19 cellular contexts compared by ENCODE assay signal in genomic region chr14:39841088-39841487, GRCh38.
DNase-seq lines count a peak whose midpoint lies in the region; ATAC-seq, FAIRE-seq and TF ChIP-seq lines count a peak whose summit lies in the region.
"Had no signal": no experiment of that assay in that cellular context is flagged by ENCODE, and none has a peak within 500 bp of the region (broad histone marks: within the 10 kb centered on the region; RNA-seq: fewer than 3 reads in every experiment).

No MANE protein-coding gene starts in this region.

- TF ChIP-seq CTCF in KMS-11 (conservative IDR thresholded peaks at IDR 0.05; ENCODE audit: low read depth, low read length) (no peak), GM12878 (IDR thresholded peaks at IDR 0.05 in 2 of 3, conservative IDR thresholded peaks at IDR 0.05 in 1 of 3; ENCODE audit: control insufficient read depth in 2 of 3, extremely low read depth in 1 of 3, insufficient read depth in 1 of 3, low read depth in 3 of 3, low read length in 3 of 3) (no peak), lower leg skin (IDR thresholded peaks at IDR 0.05) (no peak)

- H3K79me2 ChIP-seq in KMS-11 (ENCODE audit: insufficient read depth, low read depth) (no peaks in the 10 kb centered on the region), GM12878 (ENCODE audit: control insufficient read depth, insufficient read depth, low read length) (no peaks in the 10 kb centered on the region)

- in situ Hi-C loops in GM12878 (cut with MboI) = no loop called here

- H3K27me3 ChIP-seq in KMS-11 (ENCODE audit: insufficient read depth, low read depth) = no peaks in the 10 kb centered on the region
- no peaks in the 10 kb centered on the region for H3K27me3 ChIP-seq in GM12878 (replicated peaks in 1 of 2; ENCODE audit: control insufficient read depth in 2 of 2, insufficient read depth in 2 of 2, low read length in 1 of 2)
- H3K27me3 ChIP-seq: right lobe of liver had no signal

- SMC1A ChIA-PET in GM12878 (lab: Charles Lee; ENCODE audit: uncharacterized antibody, unreplicated experiment) = interaction anchor here (0.8 to 1.8 kb wide), 4 partner anchors 8 to 66 kb away, joined by 3 to 5 read pairs (median 4); no protein-coding TSS in a partner anchor

- peak overlapping the region; percentile 48 for H3K27ac ChIP-seq in KMS-11
- H3K27ac ChIP-seq in GM12878 (ENCODE audit: control insufficient read depth, insufficient read depth) = no peak overlapping the region
- H3K27ac ChIP-seq: coronary artery, lower lobe of right lung, right lobe of liver had no signal

- ATAC-seq in GM21526 (IDR thresholded peaks at IDR 0.05; ENCODE audit: low FRiP score, unreplicated experiment) (peak; percentile 65), GM12878 (peak; percentile 59)
- ATAC-seq: esophagus mucosa; lower lobe of right lung; right lobe of liver; stimulated activated memory B cell treated with anti-CD40 and anti-IgM and Interleukin-4, amounts not matched to agents 10 μg/mL and 1 μg/mL and 100 μg/mL, for 72 hours had no signal

- RAD21 ChIA-PET in GM12878 (lab: Charles Lee; ENCODE audit: unreplicated experiment) = interaction anchor here (1.1 kb wide), 1 partner anchor 14 kb away, joined by 4 read pairs; no protein-coding TSS in a partner anchor

- H4K20me1 ChIP-seq in KMS-11 (ENCODE audit: insufficient read depth) = no peaks in the 10 kb centered on the region
- no peaks in the 10 kb centered on the region for H4K20me1 ChIP-seq in GM12878 (ENCODE audit: control insufficient read depth, insufficient read depth)

- peak; percentile 16 for DNase-seq in A172 (ENCODE audit: low spot score)
- no peak for DNase-seq in GM12878 (ENCODE audit: low read depth, low spot score)
- DNase-seq in stimulated activated CD4-positive, alpha-beta T cell treated with anti-CD3 and anti-CD28 coated beads, Interleukin-4, amount 100 ng/mL, for 1 hour = no peak
- no peak for DNase-seq in lower leg skin (ENCODE audit: low spot score in 2 of 2)
- no peak for DNase-seq in inferior parietal cortex (ENCODE audit: extremely low spot score)
- no peak for DNase-seq in iPS-NIHi11 (ENCODE audit: low spot score)
- DNase-seq: activated CD4-positive, alpha-beta T cell treated with anti-CD3 and anti-CD28 coated beads, Interleukin-2, amount 10 ng/mL, durations not matched to agents 24 days and 14 days; amygdala; lower lobe of right lung; NCI-H2029 treated with DMSO at 0.1 percent for 48 hours; NCI-H748 treated with DMSO at 0.1 percent for 48 hours; right lobe of liver; stimulated activated CD4-positive, alpha-beta T cell treated with anti-CD3 and anti-CD28 coated beads, Interleukin-4, amount 100 ng/mL, for 4 hours had no signal

- no peak for TF ChIP-seq EP300 in GM12878 (IDR thresholded peaks at IDR 0.05; ENCODE audit: borderline replicate concordance in 1 of 2, control insufficient read depth in 1 of 2, low read depth in 2 of 2, low read length in 2 of 2)

- TF ChIP-seq POLR2A in GM12878 (IDR thresholded peaks at IDR 0.05; ENCODE audit: low read depth, low read length) (no peak), lower leg skin (IDR thresholded peaks at IDR 0.05) (no peak)

- H3K9ac ChIP-seq in KMS-11 (no peak overlapping the region), GM12878 (ENCODE audit: control insufficient read depth, insufficient read depth, low read length) (no peak overlapping the region)

- H3K4me3 ChIP-seq in KMS-11 (IDR thresholded peaks at IDR 0.05; ENCODE audit: insufficient read depth, low read depth, low read length) (no peak overlapping the region), GM12878 (no peak overlapping the region), lower leg skin (ENCODE audit: low read depth, poor library complexity, severe bottlenecking) (no peak overlapping the region)
- H3K4me3 ChIP-seq: coronary artery, lower lobe of right lung, right lobe of liver had no signal

- no peaks in the 10 kb centered on the region for H3K9me3 ChIP-seq in GM12878 (replicated peaks; ENCODE audit: control insufficient read depth, insufficient read depth, low read length)
- H3K9me3 ChIP-seq: lower lobe of right lung, right lobe of liver had no signal

- H3K4me2 ChIP-seq in KMS-11 (peak overlapping the region; percentile 73), GM12878 (ENCODE audit: control insufficient read depth, insufficient read depth) (no peak overlapping the region)

- CTCF ChIA-PET in GM12878 (lab: Yijun Ruan, JAX) = interaction anchor here (0.5 kb wide), 1 partner anchor 52 kb away, joined by 3 read pairs; no protein-coding TSS in a partner anchor

- H3K4me1 ChIP-seq in KMS-11 (ENCODE audit: low read depth, poor library complexity, severe bottlenecking) (peaks cover 38% of the 10 kb centered on the region), GM12878 (ENCODE audit: control insufficient read depth, insufficient read depth, low read length) (no peaks in the 10 kb centered on the region)
- H3K4me1 ChIP-seq: lower lobe of right lung, right lobe of liver had no signal

- intact Hi-C loops in GM12878 (cut with micrococcal nuclease; ENCODE audit: unreplicated experiment) (no loop called here), lower leg skin (cut with DNase I; ENCODE audit: low total_unique reads) (no loop called here)

- H2AFZ ChIP-seq in KMS-11 (ENCODE audit: low read depth) (peak overlapping the region; percentile 4; the same call in 1 of the 2 replicates), GM12878 (ENCODE audit: control insufficient read depth, low read depth, low read length) (no peak overlapping the region)

- no peak for FAIRE-seq in GM12878 (lab: Jason Lieb, UNC)
- FAIRE-seq: A204.1 had no signal

- no TSS peak for BruUV-seq in GM12878 (replicated peaks; lab: Mats Ljungman, UMichigan)

- POLR2A ChIA-PET in GM12878 (lab: Charles Lee) = no interaction called here

- no peak for TF ChIP-seq RAD21 in GM12878 (IDR thresholded peaks at IDR 0.05; ENCODE audit: insufficient read depth, low read depth, low read length)

- no peaks in the 10 kb centered on the region for H3K36me3 ChIP-seq in KMS-11 (ENCODE audit: insufficient read depth)
- H3K36me3 ChIP-seq in GM12878 (ENCODE audit: control insufficient read depth in 2 of 2, insufficient read depth in 2 of 2, low read length in 1 of 2) = no peaks in the 10 kb centered on the region
- H3K36me3 ChIP-seq: lower lobe of right lung, right lobe of liver had no signal

TF ChIP-seq in GM12878, 131 proteins besides CTCF, POLR2A, EP300 and RAD21 (continues in another document):
- no peak for TF ChIP-seq SUPT20H (IDR thresholded peaks at IDR 0.05; ENCODE audit: borderline replicate concordance, control insufficient read depth, low read depth, low read length)
- no peak for TF ChIP-seq RELB (IDR thresholded peaks at IDR 0.05; ENCODE audit: low read depth)
- no peak for TF ChIP-seq USF1 (IDR thresholded peaks at IDR 0.05; ENCODE audit: borderline replicate concordance, extremely low read length, insufficient read depth, low read depth, low read length)
- TF ChIP-seq KLF5 (IDR thresholded peaks at IDR 0.05; ENCODE audit: partially characterized antibody) = no peak
- 0 out of 2 replicates have a peak, but pooled peaks have one; percentile 20 for TF ChIP-seq MTA2 (IDR thresholded peaks at IDR 0.05; ENCODE audit: low read depth)
- no peak for TF ChIP-seq POU2F2 (IDR thresholded peaks at IDR 0.05; ENCODE audit: borderline replicate concordance, low read depth, low read length)
- TF ChIP-seq SRF (IDR thresholded peaks at IDR 0.05; ENCODE audit: low read depth in 2 of 2, low read length in 2 of 2) = no peak
- no peak for TF ChIP-seq NFXL1 (IDR thresholded peaks at IDR 0.05; ENCODE audit: borderline replicate concordance)
- no peak for TF ChIP-seq DPF2 (IDR thresholded peaks at IDR 0.05)
- TF ChIP-seq CHD2 (IDR thresholded peaks at IDR 0.05; ENCODE audit: borderline replicate concordance, low read depth, low read length) = no peak
- 0 out of 2 replicates have a peak, but pooled peaks have one; percentile 36 for TF ChIP-seq MEF2A (IDR thresholded peaks at IDR 0.05; ENCODE audit: insufficient read depth, low read depth, low read length)
